Comparison of ENCODE assay signal across 8 cellular contexts in genomic region chr14:35818346-35819115, GRCh38. TPM values are rescaled to one million over a fixed set of nuclear protein-coding genes. Genes with fewer than 3 reads are reported as not detected.
DNase-seq lines count a peak whose midpoint lies in the region; ATAC-seq and FAIRE-seq lines count a peak whose summit lies in the region.

No MANE protein-coding gene starts in this region.

- H3K4me1 ChIP-seq in CD4-positive, CD25-positive, alpha-beta regulatory T cell (ENCODE audit: control insufficient read depth, insufficient read depth, low read length, poor library complexity, severe bottlenecking), result no peaks in the 10 kb centered on the region
- no peaks in the 10 kb centered on the region for H3K4me1 ChIP-seq in neuronal stem cell (ENCODE audit: control insufficient read depth in 2 of 2, insufficient read depth in 1 of 2, low read depth in 1 of 2, low read length in 2 of 2)

- peak; percentile 60 for FAIRE-seq in GM18507 (lab: Jason Lieb, UNC)

- no CpG with 5 or more reads among the region's 13 CpGs for WGBS in neuronal stem cell (ENCODE audit: extremely low coverage in 2 of 2, insufficient read length in 2 of 2, insufficient replicate concordance in 1 of 2), 2 donors

- DNase-seq in CD4-positive, CD25-positive, alpha-beta regulatory T cell, result peak in 2 of 3 donors; percentile 24 to 47
- no peak for DNase-seq in GM18507 (ENCODE audit: extremely low spot score, insufficient read length, low read depth)
- peak; percentile 35 for DNase-seq in NCI-H526 treated with DMSO at 0.1 percent for 48 hours (lab: John Stamatoyannopoulos, UW)
- DNase-seq in cerebellum (ENCODE audit: low spot score), result peak; percentile 33
- no peak for DNase-seq in left lobe of liver (ENCODE audit: low spot score)
- no peak for DNase-seq in neuronal stem cell (ENCODE audit: low spot score)

- H3K9me3 Mint-ChIP-seq in CD4-positive, CD25-positive, alpha-beta regulatory T cell, result no peaks in the 10 kb centered on the region

- H3K4me3 ChIP-seq in CD4-positive, CD25-positive, alpha-beta regulatory T cell (ENCODE audit: low read depth, low read length), result no peak overlapping the region
- H3K4me3 ChIP-seq in neuronal stem cell (ENCODE audit: low read length in 2 of 2), result no peak overlapping the region

- no peak overlapping the region for H4K8ac ChIP-seq in neuronal stem cell (ENCODE audit: low read depth, low read length)

- no peak overlapping the region for H3K4me2 ChIP-seq in neuronal stem cell (ENCODE audit: insufficient read depth, low read length, poor library complexity, severe bottlenecking)

- H3K4me3 Mint-ChIP-seq in CD4-positive, CD25-positive, alpha-beta regulatory T cell, result no peak overlapping the region

- H3K27me3 ChIP-seq in CD4-positive, CD25-positive, alpha-beta regulatory T cell (ENCODE audit: control insufficient read depth, insufficient read depth, low read length), result peaks cover 3% of the 10 kb centered on the region
- no peaks in the 10 kb centered on the region for H3K27me3 ChIP-seq in neuronal stem cell (ENCODE audit: control insufficient read depth in 3 of 3, insufficient read depth in 3 of 3, low read depth in 1 of 3, low read length in 3 of 3)

- no peak overlapping the region for H2BK120ac ChIP-seq in neuronal stem cell (ENCODE audit: low read depth, low read length)

- H2BK5ac ChIP-seq in neuronal stem cell (ENCODE audit: low read length), result no peak overlapping the region

- no peaks in the 10 kb centered on the region for H3K36me3 Mint-ChIP-seq in CD4-positive, CD25-positive, alpha-beta regulatory T cell

- H3K27ac Mint-ChIP-seq in CD4-positive, CD25-positive, alpha-beta regulatory T cell, result no peak overlapping the region

- no peaks in the 10 kb centered on the region for H3K79me1 ChIP-seq in neuronal stem cell (ENCODE audit: low read depth, low read length)

- no peak overlapping the region for H3K18ac ChIP-seq in neuronal stem cell (ENCODE audit: low read length)

- H3K23ac ChIP-seq in neuronal stem cell (ENCODE audit: low read depth, low read length, poor library complexity), result no peak overlapping the region

- no peaks in the 10 kb centered on the region for H3K9me3 ChIP-seq in CD4-positive, CD25-positive, alpha-beta regulatory T cell (ENCODE audit: control insufficient read depth in 2 of 2, low read length in 2 of 2)
- no peaks in the 10 kb centered on the region for H3K9me3 ChIP-seq in neuronal stem cell (replicated peaks in 1 of 2; ENCODE audit: control insufficient read depth in 2 of 2, insufficient read depth in 1 of 2, low read depth in 1 of 2, low read length in 2 of 2)

- no peak overlapping the region for H3K4ac ChIP-seq in neuronal stem cell (ENCODE audit: low read length)

- H3K4me1 Mint-ChIP-seq in CD4-positive, CD25-positive, alpha-beta regulatory T cell, result peaks cover 0 to 3% (median 2%) of the 10 kb centered on the region in 4 donors

- no peak overlapping the region for H2BK15ac ChIP-seq in neuronal stem cell (ENCODE audit: low read length)

- H2BK12ac ChIP-seq in neuronal stem cell (ENCODE audit: low read length), result no peak overlapping the region

- no peak overlapping the region for H2AK5ac ChIP-seq in neuronal stem cell (ENCODE audit: low read depth, low read length)

- H3K27me3 Mint-ChIP-seq in CD4-positive, CD25-positive, alpha-beta regulatory T cell, result peaks cover 21% of the 10 kb centered on the region

- H3K36me3 ChIP-seq in CD4-positive, CD25-positive, alpha-beta regulatory T cell (ENCODE audit: control insufficient read depth, insufficient read depth, low read length), result no peaks in the 10 kb centered on the region
- no peaks in the 10 kb centered on the region for H3K36me3 ChIP-seq in neuronal stem cell (replicated peaks in 1 of 2; ENCODE audit: control insufficient read depth in 2 of 2, insufficient read depth in 2 of 2, low read length in 2 of 2)

- no peak overlapping the region for H4K91ac ChIP-seq in neuronal stem cell (ENCODE audit: low read depth, low read length, poor library complexity)

- no peak overlapping the region for H3K14ac ChIP-seq in neuronal stem cell (ENCODE audit: low read length)

- H3K9ac ChIP-seq in neuronal stem cell (ENCODE audit: low read depth, low read length, poor library complexity), result no peak overlapping the region

- ATAC-seq in CD4-positive, CD25-positive, alpha-beta regulatory T cell (ENCODE audit: low read depth in 2 of 2), result peak in 1 of 2 donors; percentile 38
- peak; percentile 87 for ATAC-seq in left lobe of liver
- ATAC-seq in HG02938 (IDR thresholded peaks at IDR 0.05; ENCODE audit: unreplicated experiment), result no peak
- no peak for ATAC-seq in GM18873 (IDR thresholded peaks at IDR 0.05; ENCODE audit: low FRiP score, unreplicated experiment)

- H3K27ac ChIP-seq in CD4-positive, CD25-positive, alpha-beta regulatory T cell (ENCODE audit: insufficient read depth, low read length, poor library complexity, severe bottlenecking), result no peak overlapping the region
- no peak overlapping the region for H3K27ac ChIP-seq in neuronal stem cell (replicated peaks; ENCODE audit: low read length)

- H2AFZ ChIP-seq in neuronal stem cell (ENCODE audit: low read length), result no peak overlapping the region

RNA-seq across cellular contexts. Expression of gene BRMS1L, which starts 7.6 kb away (rescaled TPM):
- total RNA-seq in CD4-positive, CD25-positive, alpha-beta regulatory T cell, result 13.3 TPM
- 1 to 10 TPM; 3.1 to 4.6 (median 3.7) TPM for polyA plus RNA-seq in CD4-positive, CD25-positive, alpha-beta regulatory T cell
- total RNA-seq in cerebellum (17.2 TPM), left lobe of liver (2.8 TPM)
- polyA plus RNA-seq in neuronal stem cell (2013, experiment 1 of 2), result 13.7 TPM
- 13.5 TPM for polyA plus RNA-seq in neuronal stem cell (2013, experiment 2 of 2)

RNA-seq across cellular contexts. Expression of gene RALGAPA1, which starts 9.4 kb away (rescaled TPM):
- total RNA-seq in CD4-positive, CD25-positive, alpha-beta regulatory T cell, result 93.6 TPM
- 10 to 100 TPM; 14.0 to 20.8 (median 20.0) TPM for polyA plus RNA-seq in CD4-positive, CD25-positive, alpha-beta regulatory T cell
- total RNA-seq in cerebellum (153 TPM), left lobe of liver (21.1 TPM)
- polyA plus RNA-seq in neuronal stem cell (2013, experiment 1 of 2), result 8.0 TPM
- 8.3 TPM for polyA plus RNA-seq in neuronal stem cell (2013, experiment 2 of 2)

Comparison
In these comparisons a context has a peak if more than half of its experiments do, and no peak if none do; other contexts are left out.
1. DNase-seq: peak in CD4-positive, CD25-positive, alpha-beta regulatory T cell (2 of 3), NCI-H526 treated with DMSO at 0.1 percent for 48 hours (single experiment) and cerebellum (single experiment); none in GM18507 (single experiment), left lobe of liver (single experiment) and neuronal stem cell (single experiment).